11 cellular contexts compared by ENCODE assay signal in genomic region chr13:74778087-74778486, GRCh38.
"Had no signal": no experiment of that assay in that cellular context is flagged by ENCODE, and none has a peak within 500 bp of the region (broad histone marks: within the 10 kb centered on the region; RNA-seq: fewer than 3 reads in every experiment).

No MANE protein-coding gene starts in this region.

- ATAC-seq: GM23338, HCT116 had no signal

- H3K9ac ChIP-seq: GM23248 had no signal

- H3K4me2 ChIP-seq: GM23338 had no signal

- H3K36me3 ChIP-seq: HAP-1 had no signal

- H3K9me3 ChIP-seq: HAP-1 had no signal

- FAIRE-seq: H1, H54 had no signal

- H3K27ac ChIP-seq: GM23248 had no signal

- DNase-seq: GM23248, GOT3, H7, H9, HCEC 1CT, HFFc6 had no signal

- H2AFZ ChIP-seq: GM23248, GM23338 had no signal

- H3K4me3 ChIP-seq: GM23248, GM23338, HAP-1 had no signal
